ENCODE assay signal across 2 cellular contexts in genomic region chr1:23290811-23291565, GRCh38.
A peak's percentile ranks its signal among the peaks of the same experiment; 100 is the strongest.
TF ChIP-seq lines count a peak whose summit lies in the region.

No MANE protein-coding gene starts in this region.

TF ChIP-seq in IMR-90, 13 proteins besides CTCF, POLR2A, EP300 and RAD21 (continued from another document):
- TF ChIP-seq FOS (IDR thresholded peaks at IDR 0.05; ENCODE audit: low read depth, low read length) = no peak

TF ChIP-seq in endothelial cell of umbilical vein, 7 proteins besides CTCF, POLR2A, EP300 and RAD21:
- TF ChIP-seq POLR2AphosphoS5 (IDR thresholded peaks at IDR 0.05; ENCODE audit: insufficient read depth, low read depth, low read length) (peak; percentile 69), FOS (IDR thresholded peaks at IDR 0.05; ENCODE audit: borderline replicate concordance, insufficient read depth, low read length) (peak; percentile 66), EZH2 (IDR thresholded peaks at IDR 0.05; ENCODE audit: borderline replicate concordance, low read depth, low read length, severe bottlenecking) (no peak), JUN (IDR thresholded peaks at IDR 0.05; ENCODE audit: borderline replicate concordance, insufficient read depth, insufficient read length, low read depth) (peak; percentile 70), GATA2 (IDR thresholded peaks at IDR 0.05; ENCODE audit: insufficient read depth, insufficient read length, low read depth, low read length) (peak; percentile 86), MAX (IDR thresholded peaks at IDR 0.05; ENCODE audit: insufficient read depth, insufficient read length) (no peak), MYC (IDR thresholded peaks at IDR 0.05; ENCODE audit: low read depth, low read length) (no peak)
